Comparison of ENCODE assay signal across 8 cellular contexts in genomic region chr3:69086133-69086722, GRCh38. TPM values are rescaled to one million over a fixed set of nuclear protein-coding genes. Genes with fewer than 3 reads are reported as not detected.
A peak's percentile ranks its signal among the peaks of the same experiment; 100 is the strongest.
DNase-seq lines count a peak whose midpoint lies in the region; ATAC-seq and TF ChIP-seq lines count a peak whose summit lies in the region.

No MANE protein-coding gene starts in this region.

- H3K4me1 Mint-ChIP-seq in IgD-negative memory B cell = peaks cover 54 to 67% (median 63%) of the 10 kb centered on the region in 3 donors
- peaks cover 25% of the 10 kb centered on the region for H3K4me1 Mint-ChIP-seq in glutamatergic neuron (ENCODE audit: low read depth, unreplicated experiment)
- peaks cover 82% of the 10 kb centered on the region for H3K4me1 Mint-ChIP-seq in osteocyte (ENCODE audit: unreplicated experiment)

- peak overlapping the region in 2 of 3 donors; percentile 87 to 97 for H3K27ac Mint-ChIP-seq in IgD-negative memory B cell
- H3K27ac Mint-ChIP-seq in glutamatergic neuron (ENCODE audit: unreplicated experiment) = peak overlapping the region; percentile 89
- peak overlapping the region; percentile 98 for H3K27ac Mint-ChIP-seq in osteocyte (ENCODE audit: unreplicated experiment)

- no peak for ATAC-seq in HG02623 (IDR thresholded peaks at IDR 0.05; ENCODE audit: unreplicated experiment)

- H3K9me3 Mint-ChIP-seq in IgD-negative memory B cell = no peaks in the 10 kb centered on the region
- H3K9me3 Mint-ChIP-seq in glutamatergic neuron (ENCODE audit: unreplicated experiment) = peaks cover 3% of the 10 kb centered on the region
- no peaks in the 10 kb centered on the region for H3K9me3 Mint-ChIP-seq in osteocyte (ENCODE audit: unreplicated experiment)

- H3K36me3 ChIP-seq in BLaER1 (peaks cover 13% of the 10 kb centered on the region; the same call in 1 of the 2 replicates), thymus (ENCODE audit: control insufficient read depth, insufficient read depth) (peaks cover 5% of the 10 kb centered on the region)

- no peak for TF ChIP-seq CTCF in glutamatergic neuron (IDR thresholded peaks at IDR 0.05; ENCODE audit: partially characterized antibody, unreplicated experiment)
- TF ChIP-seq CTCF in osteocyte (IDR thresholded peaks at IDR 0.05) = no peak

- H3K27me3 Mint-ChIP-seq in IgD-negative memory B cell (no peaks in the 10 kb centered on the region), glutamatergic neuron (ENCODE audit: unreplicated experiment) (peaks cover 2% of the 10 kb centered on the region), osteocyte (ENCODE audit: unreplicated experiment) (no peaks in the 10 kb centered on the region)

- no peaks in the 10 kb centered on the region for H4K20me1 ChIP-seq in BLaER1

- H3K4me3 Mint-ChIP-seq in IgD-negative memory B cell = peak overlapping the region; percentile 88 to 98 (median 96)
- peak overlapping the region; percentile 91 for H3K4me3 Mint-ChIP-seq in glutamatergic neuron (ENCODE audit: unreplicated experiment)
- peak overlapping the region; percentile 92 for H3K4me3 Mint-ChIP-seq in osteocyte (ENCODE audit: unreplicated experiment)

- H3K4me1 ChIP-seq in BLaER1 (peaks cover 83% of the 10 kb centered on the region), thymus (ENCODE audit: control insufficient read depth, insufficient read depth, low read length) (peaks cover 22% of the 10 kb centered on the region)

- WGBS in thymus = 7% methylated on average over 5 of the region's 5 CpGs

- H3K27ac ChIP-seq in BLaER1 (peak overlapping the region; percentile 68), thymus (ENCODE audit: low read depth) (peak overlapping the region; percentile 72)

- H3K9me3 ChIP-seq in BLaER1 (no peaks in the 10 kb centered on the region), thymus (ENCODE audit: control insufficient read depth) (no peaks in the 10 kb centered on the region)

- H3K27me3 ChIP-seq in BLaER1 (no peaks in the 10 kb centered on the region), thymus (ENCODE audit: control insufficient read depth, insufficient read depth) (no peaks in the 10 kb centered on the region)

- DNase-seq in SK-N-DZ (ENCODE audit: low spot score) (peak; percentile 25), glutamatergic neuron (peak; percentile 18), osteocyte (ENCODE audit: extremely low spot score, unreplicated experiment) (peak; percentile 91)
- DNase-seq in activated naive CD4-positive, alpha-beta T cell treated with anti-CD3 and anti-CD28 coated beads, Interleukin-2, amount 50 U/mL, for 16 hours = peak; percentile 77

- H3K9ac ChIP-seq in BLaER1 = peak overlapping the region; percentile 85

- peak overlapping the region; percentile 92 for H3K4me3 ChIP-seq in BLaER1
- H3K4me3 ChIP-seq in thymus (ENCODE audit: low read length) = peak overlapping the region; percentile 97

- H3K4me2 ChIP-seq in BLaER1 = peak overlapping the region; percentile 87

- H3K36me3 Mint-ChIP-seq in IgD-negative memory B cell = peaks cover 2% of the 10 kb centered on the region
- no peaks in the 10 kb centered on the region for H3K36me3 Mint-ChIP-seq in glutamatergic neuron (ENCODE audit: unreplicated experiment)
- H3K36me3 Mint-ChIP-seq in osteocyte (ENCODE audit: unreplicated experiment) = no peaks in the 10 kb centered on the region

RNA-seq across cellular contexts. Expression of gene ARL6IP5, which starts 1.5 kb away (rescaled TPM):
- polyA plus RNA-seq in IgD-negative memory B cell (374 TPM), thymus (130 TPM)
- polyA plus RNA-seq in SK-N-DZ (2014; cell fraction: cytosol; rRNA removed) = 17.7 and 18.9 TPM in 2 replicates
- 12.4 and 17.5 TPM in 2 replicates for polyA plus RNA-seq in SK-N-DZ (2014; cell fraction: nucleus; rRNA removed)
- total RNA-seq in glutamatergic neuron (ENCODE audit: unreplicated experiment) (74.0 TPM), osteocyte (116 and 121 TPM in 2 replicates)

RNA-seq across cellular contexts. Expression of gene UBA3, which starts 6.1 kb away (rescaled TPM):
- polyA plus RNA-seq in IgD-negative memory B cell = 41.9 TPM
- 56.6 and 59.8 TPM in 2 replicates for polyA plus RNA-seq in SK-N-DZ (2014; cell fraction: cytosol; rRNA removed)
- polyA plus RNA-seq in SK-N-DZ (2014; cell fraction: nucleus; rRNA removed) = 125 and 150 TPM in 2 replicates
- 68.6 TPM for total RNA-seq in glutamatergic neuron (ENCODE audit: unreplicated experiment)
- total RNA-seq in osteocyte = 75.0 and 78.9 TPM in 2 replicates
- polyA plus RNA-seq in thymus = 89.3 TPM

RNA-seq across cellular contexts. Expression of gene TMF1, which starts 34.1 kb away (rescaled TPM):
- polyA plus RNA-seq in IgD-negative memory B cell (43.2 TPM), thymus (13.6 TPM)
- polyA plus RNA-seq in SK-N-DZ (2014; cell fraction: cytosol; rRNA removed) = 5.4 and 5.9 TPM in 2 replicates
- polyA plus RNA-seq in SK-N-DZ (2014; cell fraction: nucleus; rRNA removed) = 6.0 and 6.9 TPM in 2 replicates
- total RNA-seq in glutamatergic neuron (ENCODE audit: unreplicated experiment) (18.8 TPM), osteocyte (42.0 and 44.4 TPM in 2 replicates)

RNA-seq across cellular contexts. Expression of gene LMOD3, which starts 36.2 kb away (rescaled TPM):
- not detected for polyA plus RNA-seq in IgD-negative memory B cell
- not detected in 2 replicates for polyA plus RNA-seq in SK-N-DZ (2014; cell fraction: cytosol; rRNA removed)
- 0.06 TPM in 1 of 2 replicates, not detected in the other for polyA plus RNA-seq in SK-N-DZ (2014; cell fraction: nucleus; rRNA removed)
- total RNA-seq in glutamatergic neuron (ENCODE audit: unreplicated experiment) = not detected
- total RNA-seq in osteocyte = not detected in 2 replicates
- polyA plus RNA-seq in thymus = 0.11 TPM

Comparison
In these comparisons a context has a peak if more than half of its experiments do, and no peak if none do; other contexts are left out.
1. DNase-seq: peak in every context shown above with its lines; median percentile 91 in osteocyte; 77 in activated naive CD4-positive, alpha-beta T cell treated with anti-CD3 and anti-CD28 coated beads, Interleukin-2, amount 50 U/mL, for 16 hours; 25 in SK-N-DZ; 18 in glutamatergic neuron.